26 cellular contexts compared by ENCODE assay signal in the genomic region with DNA sequence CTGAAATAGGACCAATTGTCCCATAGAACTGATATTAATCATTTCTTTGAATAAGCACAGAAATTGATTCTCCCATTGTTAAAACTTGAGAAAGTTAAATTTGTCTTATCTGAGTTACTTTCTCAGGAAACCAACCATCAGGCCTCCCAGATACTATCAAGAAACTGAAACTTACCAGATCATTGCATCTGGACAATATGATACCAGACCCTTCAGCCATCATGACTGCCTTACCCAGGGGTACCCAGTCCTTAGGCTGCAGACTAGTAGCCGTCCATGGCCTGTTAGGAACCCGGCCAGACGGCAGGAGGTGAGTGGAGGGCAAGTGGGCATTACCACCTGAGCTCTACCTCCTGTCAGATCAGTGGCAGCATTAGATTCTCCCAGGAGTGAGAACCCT.
"Had no signal": no experiment of that assay in that cellular context is flagged by ENCODE, and none has a peak within 500 bp of the region (broad histone marks: within the 10 kb centered on the region; RNA-seq: fewer than 3 reads in every experiment).

No MANE protein-coding gene starts in this region.

- DNase-seq: islet precursor cell; left ventricle myocardium inferior; mesendoderm; naive B cell; natural killer cell; nephron progenitor cell; occipital lobe; right lobe of liver; stimulated activated CD4-positive, alpha-beta T cell treated with anti-CD3 and anti-CD28 coated beads, Interleukin-1b, Interleukin-23, amount 100 ng/mL, for 48 hours; stimulated activated CD4-positive, alpha-beta T cell treated with anti-CD3 and anti-CD28 coated beads, Interleukin-2, amount 100 ng/mL, for 48 hours; stimulated activated CD4-positive, alpha-beta T cell treated with anti-CD3 and anti-CD28 coated beads, Interleukin-4, amount 100 ng/mL, for 4 hours; stimulated activated CD8-positive, alpha-beta memory T cell treated with anti-CD3 and anti-CD28 coated beads, Interleukin-4, amount 100 ng/mL, for 48 hours; stimulated activated naive CD4-positive, alpha-beta T cell treated with Interleukin-2 at 50 U/mL for 16 hours; stimulated activated naive CD8-positive, alpha-beta T cell treated with anti-CD3 and anti-CD28 coated beads, Interleukin-15, amount 100 ng/mL, for 72 hours; substantia nigra; uterus had no signal

- H3K4me3 Mint-ChIP-seq: mesothelial cell of epicardium; natural killer cell; nephron progenitor cell; neural progenitor cell; stimulated activated memory B cell treated with anti-CD40 and anti-IgM and Interleukin-4, amounts not matched to agents 10 μg/mL and 1 μg/mL and 100 μg/mL, for 72 hours; stimulated activated naive CD8-positive, alpha-beta T cell treated with anti-CD3 and anti-CD28 coated beads, Interleukin-15, amount 100 ng/mL, for 72 hours; type B pancreatic cell had no signal

- H3K4me2 ChIP-seq: neural progenitor cell, smooth muscle cell had no signal

- H3K27me3 Mint-ChIP-seq: naive B cell; progenitor cell of endocrine pancreas; stimulated activated memory B cell treated with anti-CD40 and anti-IgM and Interleukin-4, amounts not matched to agents 10 μg/mL and 1 μg/mL and 100 μg/mL, for 72 hours; stimulated activated naive CD8-positive, alpha-beta T cell treated with anti-CD3 and anti-CD28 coated beads, Interleukin-15, amount 100 ng/mL, for 72 hours; type B pancreatic cell had no signal

- H3K36me3 Mint-ChIP-seq: naive B cell, natural killer cell had no signal

- H3K9ac ChIP-seq: neural progenitor cell had no signal

- H3K36me3 ChIP-seq: left ventricle myocardium inferior, neutrophil, right atrium auricular region, right lobe of liver, tibial nerve, uterus had no signal

- H3K27ac ChIP-seq: left ventricle myocardium inferior, neural progenitor cell, neutrophil, right atrium auricular region, right lobe of liver, tibial nerve, uterus had no signal

- H3K4me1 ChIP-seq: left ventricle myocardium inferior, neural progenitor cell, right atrium auricular region, uterus had no signal

- H3K9me3 ChIP-seq: neutrophil, right atrium auricular region, right lobe of liver, uterus had no signal

- H3K4me3 ChIP-seq: left ventricle myocardium inferior, lung, neural progenitor cell, right atrium auricular region, right lobe of liver, smooth muscle cell, tibial nerve, uterus had no signal

- ATAC-seq: natural killer cell; right lobe of liver; stimulated activated memory B cell treated with anti-CD40 and anti-IgM and Interleukin-4, amounts not matched to agents 10 μg/mL and 1 μg/mL and 100 μg/mL, for 72 hours; stimulated activated naive CD8-positive, alpha-beta T cell treated with anti-CD3 and anti-CD28 coated beads, Interleukin-15, amount 100 ng/mL, for 72 hours had no signal

- H3K4me1 Mint-ChIP-seq: naive B cell; natural killer cell; neural progenitor cell; stimulated activated memory B cell treated with anti-CD40 and anti-IgM and Interleukin-4, amounts not matched to agents 10 μg/mL and 1 μg/mL and 100 μg/mL, for 72 hours had no signal

- H2AFZ ChIP-seq: neural progenitor cell had no signal

- H3K9me3 Mint-ChIP-seq: natural killer cell; stimulated activated memory B cell treated with anti-CD40 and anti-IgM and Interleukin-4, amounts not matched to agents 10 μg/mL and 1 μg/mL and 100 μg/mL, for 72 hours; stimulated activated naive CD8-positive, alpha-beta T cell treated with anti-CD3 and anti-CD28 coated beads, Interleukin-15, amount 100 ng/mL, for 72 hours; type B pancreatic cell had no signal

- H3K27me3 ChIP-seq: neural progenitor cell, neutrophil, right atrium auricular region, right lobe of liver, tibial nerve, uterus had no signal
